In genomic region chr11:9717719-9718118, GRCh38 we compare ENCODE assay signal across 14 cellular contexts. TPM values are rescaled to one million over a fixed set of nuclear protein-coding genes. Genes with fewer than 3 reads are reported as not detected.
A peak's percentile ranks its signal among the peaks of the same experiment; 100 is the strongest.
DNase-seq lines count a peak whose midpoint lies in the region; ATAC-seq and TF ChIP-seq lines count a peak whose summit lies in the region.
"Had no signal": no experiment of that assay in that cellular context is flagged by ENCODE, and none has a peak within 500 bp of the region (broad histone marks: within the 10 kb centered on the region; RNA-seq: fewer than 3 reads in every experiment).

No MANE protein-coding gene starts in this region.

- POLR2A ChIA-PET in SK-N-SH (lab: Yijun Ruan, JAX), result no interaction called here

- H2AFZ ChIP-seq in SK-N-SH (ENCODE audit: low read depth), result no peak overlapping the region
- H2AFZ ChIP-seq: hepatocyte had no signal

- H3K36me3 ChIP-seq in SK-N-SH (replicated peaks in 1 of 2; ENCODE audit: control insufficient read depth in 1 of 2, insufficient read depth in 2 of 2, low read length in 1 of 2) (peaks cover 0 to 23% of the 10 kb centered on the region in 2 experiments), WERI-Rb-1 (peaks cover 4% of the 10 kb centered on the region; the same call in 1 of the 2 replicates), muscle layer of duodenum (ENCODE audit: control insufficient read depth in 1 of 2, insufficient read depth in 2 of 2, low read length in 2 of 2) (no peaks in the 10 kb centered on the region), tibial nerve (peaks cover 0 to 13% (median 0%) of the 10 kb centered on the region in 3 donors)

- CTCF ChIA-PET in SK-N-SH (lab: Yijun Ruan, JAX), result interaction anchor here (1.1 kb wide), 1 partner anchor 11 kb away, joined by 3 read pairs; no protein-coding TSS in a partner anchor

- H3K9ac ChIP-seq in SK-N-SH, result no peak overlapping the region
- H3K9ac ChIP-seq: KMS-11 had no signal

- TF ChIP-seq CTCF in SK-N-SH (IDR thresholded peaks at IDR 0.05) (no peak), WERI-Rb-1 (IDR thresholded peaks at IDR 0.05; ENCODE audit: low read depth, low read length) (no peak), tibial nerve (IDR thresholded peaks at IDR 0.05) (no peak)

- H3K4me3 ChIP-seq in SK-N-SH (ENCODE audit: low read depth in 2 of 2, low read length in 1 of 2) (no peak overlapping the region), WERI-Rb-1 (ENCODE audit: low read depth, low read length) (no peak overlapping the region), muscle layer of duodenum (ENCODE audit: low read depth in 1 of 2, low read length in 2 of 2) (no peak overlapping the region), tibial nerve (no peak overlapping the region)
- H3K4me3 ChIP-seq: hepatocyte, testis had no signal

- ATAC-seq in SK-N-SH treated with all-trans-retinoic acid at 6 μM for 48 hours (no peak), GM19397 (IDR thresholded peaks at IDR 0.05; ENCODE audit: unreplicated experiment) (no peak), GM21825 (IDR thresholded peaks at IDR 0.05; ENCODE audit: unreplicated experiment) (no peak)

- H3K27me3 ChIP-seq in SK-N-SH (ENCODE audit: insufficient read depth) (no peaks in the 10 kb centered on the region), WERI-Rb-1 (ENCODE audit: insufficient read depth, low read depth, severe bottlenecking) (no peaks in the 10 kb centered on the region), muscle layer of duodenum (ENCODE audit: low read depth, low read length) (no peaks in the 10 kb centered on the region), tibial nerve (no peaks in the 10 kb centered on the region)
- H3K27me3 ChIP-seq: hepatocyte, testis had no signal

- no peaks in the 10 kb centered on the region for H3F3A ChIP-seq in SK-N-SH (replicated peaks; ENCODE audit: insufficient read depth)

- no peak for TF ChIP-seq RAD21 in SK-N-SH (IDR thresholded peaks at IDR 0.05; ENCODE audit: low read length)

- peak; percentile 5 for DNase-seq in SK-N-SH
- peak; percentile 15 for DNase-seq in WERI-Rb-1
- no peak for DNase-seq in tibial nerve (ENCODE audit: low spot score in 2 of 2)
- no peak for DNase-seq in NCI-H1436 treated with DMSO at 0.1 percent for 48 hours (lab: John Stamatoyannopoulos, UW)
- DNase-seq: amygdala, mesenchymal stem cell, NCI-H226, testis had no signal

- H3K9me2 ChIP-seq in SK-N-SH, result peaks cover 3% of the 10 kb centered on the region; the same call in 1 of the 2 replicates

- H4K20me1 ChIP-seq in SK-N-SH (ENCODE audit: insufficient read depth), result no peaks in the 10 kb centered on the region

- H3K27ac ChIP-seq in SK-N-SH (ENCODE audit: low read depth in 2 of 2, low read length in 1 of 2) (peak overlapping the region in 1 of 2 experiments; percentile 58; a peak in 1 of 4 replicates), WERI-Rb-1 (peak overlapping the region; percentile 48), muscle layer of duodenum (ENCODE audit: low read length) (peak overlapping the region; percentile 14), tibial nerve (peak overlapping the region in 3 of 4 donors; percentile 44 to 78 (median 73))
- H3K27ac ChIP-seq: hepatocyte, KMS-11 had no signal

- 94% methylated on average over 2 of the region's 2 CpGs for WGBS in SK-N-SH (ENCODE audit: low lambda C conversion rate)
- WGBS in tibial nerve, 2 donors, result 44 to 54% methylated on average over 2 of the region's 2 CpGs

- no peak for TF ChIP-seq POLR2A in tibial nerve (IDR thresholded peaks at IDR 0.05)

- no peak overlapping the region for H3K4me2 ChIP-seq in SK-N-SH
- H3K4me2 ChIP-seq: hepatocyte, KMS-11 had no signal

- H3K9me3 ChIP-seq in SK-N-SH (no peaks in the 10 kb centered on the region), WERI-Rb-1 (ENCODE audit: severe bottlenecking) (no peaks in the 10 kb centered on the region), muscle layer of duodenum (ENCODE audit: control insufficient read depth in 1 of 2, low read length in 2 of 2) (no peaks in the 10 kb centered on the region), tibial nerve (no peaks in the 10 kb centered on the region)
- H3K9me3 ChIP-seq: testis had no signal

- H3K79me2 ChIP-seq in SK-N-SH (ENCODE audit: insufficient read depth), result no peaks in the 10 kb centered on the region
- H3K79me2 ChIP-seq: hepatocyte had no signal

- TF ChIP-seq EP300 in SK-N-SH (IDR thresholded peaks at IDR 0.05; ENCODE audit: borderline replicate concordance in 1 of 2, low read depth in 1 of 2, low read length in 1 of 2), result no peak
- no peak for TF ChIP-seq EP300 in tibial nerve (IDR thresholded peaks at IDR 0.05)

- H3K4me1 ChIP-seq in SK-N-SH (ENCODE audit: control insufficient read depth in 1 of 2, insufficient read depth in 2 of 2, low read depth in 1 of 2, low read length in 1 of 2) (peaks cover 3 to 16% of the 10 kb centered on the region in 2 experiments; a peak in 2 of 4 replicates), muscle layer of duodenum (ENCODE audit: control insufficient read depth in 1 of 2, insufficient read depth in 2 of 2, low read length in 2 of 2) (peaks cover 0 to 9% of the 10 kb centered on the region in 2 donors), tibial nerve (peaks cover 0 to 46% (median 24%) of the 10 kb centered on the region in 4 donors)

TF ChIP-seq in SK-N-SH, 30 proteins besides CTCF, POLR2A, EP300 and RAD21 (continues in another document):
- TF ChIP-seq TAF1 (IDR thresholded peaks at IDR 0.05; ENCODE audit: borderline replicate concordance, low read depth, low read length), result no peak
- TF ChIP-seq PBX3 (IDR thresholded peaks at IDR 0.05), result no peak
- no peak for TF ChIP-seq ZBTB33 (IDR thresholded peaks at IDR 0.05; ENCODE audit: borderline replicate concordance, low read depth)
- TF ChIP-seq NFIC (IDR thresholded peaks at IDR 0.05; ENCODE audit: borderline replicate concordance), result no peak
- no peak for TF ChIP-seq EZH2phosphoT487 (IDR thresholded peaks at IDR 0.05; ENCODE audit: borderline replicate concordance, low read depth)

TF ChIP-seq in SK-N-SH treated with all-trans-retinoic acid at 6 μM for 48 hours, 23 proteins besides CTCF, POLR2A, EP300 and RAD21:
- TF ChIP-seq ISL1 (CRISPR knock-in tag; IDR thresholded peaks at IDR 0.05) (no peak), ZC3H10 (CRISPR knock-in tag; IDR thresholded peaks at IDR 0.05) (no peak), POU6F1 (CRISPR knock-in tag; IDR thresholded peaks at IDR 0.05; ENCODE audit: borderline replicate concordance, low read depth) (no peak), CREB5 (CRISPR knock-in tag; IDR thresholded peaks at IDR 0.05; ENCODE audit: low read depth) (no peak), TCF4 (CRISPR knock-in tag; IDR thresholded peaks at IDR 0.05; ENCODE audit: borderline replicate concordance) (no peak), TOX (CRISPR knock-in tag; IDR thresholded peaks at IDR 0.05; ENCODE audit: borderline replicate concordance) (no peak), RARB (CRISPR knock-in tag; IDR thresholded peaks at IDR 0.05) (no peak), ESRRG (CRISPR knock-in tag; IDR thresholded peaks at IDR 0.05) (no peak)
TF ChIP-seq in SK-N-SH treated with all-trans-retinoic acid at 6 μM for 48 hours: peak in this region for 0.

RNA-seq across cellular contexts. Expression of gene SWAP70, which starts 53.8 kb away (rescaled TPM):
- 10.6 and 11.9 TPM in 2 replicates for polyA plus RNA-seq in SK-N-SH (2012; rRNA removed)
- polyA plus RNA-seq in SK-N-SH (2012; cell fraction: cytosol; rRNA removed), result 14.5 and 15.9 TPM in 2 replicates
- 3.8 and 7.6 TPM in 2 replicates for polyA plus RNA-seq in SK-N-SH (2012; cell fraction: nucleus; rRNA removed)
- 10 to 100 TPM; 51.0 to 79.1 (median 66.9) TPM for total RNA-seq in tibial nerve

Comparison
In these comparisons a context has a peak if more than half of its experiments do, and no peak if none do; other contexts are left out.
1. DNase-seq: peak in SK-N-SH (single experiment) and WERI-Rb-1 (single experiment); none in tibial nerve (0 of 2) and NCI-H1436 treated with DMSO at 0.1 percent for 48 hours (single experiment).